16 cellular contexts compared by ENCODE assay signal in the genomic region with DNA sequence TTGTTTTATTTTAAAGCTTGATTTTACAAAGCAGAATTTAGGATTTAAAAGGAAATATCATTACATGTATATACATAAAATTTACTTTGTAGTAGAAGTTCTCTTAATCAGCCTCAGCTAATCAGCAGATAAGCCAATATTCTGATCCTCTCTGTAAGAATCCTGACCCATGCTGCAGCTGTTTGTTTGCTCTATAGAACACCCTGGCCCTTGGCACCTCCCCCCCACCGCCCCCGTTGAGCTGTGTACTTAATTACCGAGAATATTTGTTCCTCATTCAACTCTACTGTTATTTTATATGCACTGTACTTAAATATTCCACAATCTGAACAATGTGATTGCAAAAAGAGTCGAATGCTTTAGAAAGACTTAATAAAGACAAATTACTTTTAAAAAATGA.
DNase-seq lines count a peak whose midpoint lies in the region; ATAC-seq, FAIRE-seq and TF ChIP-seq lines count a peak whose summit lies in the region.
"Had no signal": no experiment of that assay in that cellular context is flagged by ENCODE, and none has a peak within 500 bp of the region (broad histone marks: within the 10 kb centered on the region; RNA-seq: fewer than 3 reads in every experiment).

No MANE protein-coding gene starts in this region.

- in situ Hi-C loops in HepG2 (cut with HindIII; ENCODE audit: extremely low pct_ligation_motif_present, low pct_unique_long_range_greater_than_20kb), result no loop called here

- 29% methylated on average over 4 of the region's 4 CpGs for WGBS in HepG2 (ENCODE audit: low lambda C conversion rate)
- 41% methylated on average over 4 of the region's 4 CpGs for WGBS in right lobe of liver (ENCODE audit: insufficient coverage, low coverage, low lambda C conversion rate, missing lambda C conversion rate)
- 57 to 80% methylated on average over 1 to 4 of the region's 4 CpGs for WGBS in endodermal cell (ENCODE audit: insufficient coverage in 1 of 2, insufficient read length in 1 of 2), 2 experiments

- intact Hi-C loops in HepG2 (cut with micrococcal nuclease; ENCODE audit: unreplicated experiment) (no loop called here), right lobe of liver (cut with DNase I) (no loop called here)
- intact Hi-C loops in activated CD8-positive, alpha-beta T cell treated with anti-CD3 and anti-CD28 coated beads for 36 hours (cut with micrococcal nuclease), result no loop called here

- peaks cover 14% of the 10 kb centered on the region for H3K9me3 Mint-ChIP-seq in endodermal cell
- peaks cover 1% of the 10 kb centered on the region for H3K9me3 Mint-ChIP-seq in activated CD8-positive, alpha-beta T cell treated with anti-CD3 and anti-CD28 coated beads for 36 hours

- CTCF ChIA-PET in HepG2 (lab: Yijun Ruan, JAX; ENCODE audit: low intra/inter-chr PET ratio, low total read pairs), result interaction anchor here (1.3 kb wide), 1 partner anchor 147 kb away, joined by 4 read pairs; no protein-coding TSS in a partner anchor
- CTCF ChIA-PET in activated CD8-positive, alpha-beta T cell treated with anti-CD3 and anti-CD28 coated beads for 36 hours (lab: Charles Lee), result interaction anchor here (1.5 kb wide), 1 partner anchor 398 kb away, joined by 3 read pairs; no protein-coding TSS in a partner anchor

- FAIRE-seq in HepG2 (lab: Jason Lieb, UNC), result no peak
- FAIRE-seq: A204.1, GM18507 had no signal

- no peaks in the 10 kb centered on the region for H3K27me3 ChIP-seq in HepG2 (ENCODE audit: control insufficient read depth in 1 of 2, insufficient read depth in 2 of 2, low read length in 2 of 2)
- H3K27me3 ChIP-seq in right lobe of liver, result no peaks in the 10 kb centered on the region
- peaks cover 7% of the 10 kb centered on the region for H3K27me3 ChIP-seq in endodermal cell (ENCODE audit: control insufficient read depth, insufficient read depth, low read length, poor library complexity, severe bottlenecking)
- H3K27me3 ChIP-seq: BE2C had no signal

- H4K20me1 ChIP-seq in HepG2 (ENCODE audit: insufficient read depth, low read length), result no peaks in the 10 kb centered on the region

- no peak overlapping the region for H3K9ac ChIP-seq in HepG2 (ENCODE audit: insufficient read depth, low read depth, low read length)
- no peak overlapping the region for H3K9ac ChIP-seq in endodermal cell (ENCODE audit: extremely low read depth, low read length, poor library complexity, severe bottlenecking)

- H3K4me2 ChIP-seq in HepG2 (ENCODE audit: low read depth, low read length), result no peak overlapping the region

- H3K4me3 ChIP-seq in HepG2 (replicated peaks in 1 of 3; ENCODE audit: insufficient read depth in 1 of 3, low read depth in 2 of 3, low read length in 3 of 3) (no peak overlapping the region), right lobe of liver (no peak overlapping the region), endodermal cell (ENCODE audit: low read length) (no peak overlapping the region)

- peaks cover 39% of the 10 kb centered on the region for H3K4me1 Mint-ChIP-seq in endodermal cell
- no peaks in the 10 kb centered on the region for H3K4me1 Mint-ChIP-seq in activated CD8-positive, alpha-beta T cell treated with anti-CD3 and anti-CD28 coated beads for 36 hours (ENCODE audit: low read depth)
- H3K4me1 Mint-ChIP-seq: CD4-positive, alpha-beta memory T cell had no signal

- no peak overlapping the region for H3K27ac Mint-ChIP-seq in endodermal cell
- no peak overlapping the region for H3K27ac Mint-ChIP-seq in activated CD8-positive, alpha-beta T cell treated with anti-CD3 and anti-CD28 coated beads for 36 hours
- H3K27ac Mint-ChIP-seq: CD4-positive, alpha-beta memory T cell had no signal

- DNase-seq in HepG2 (ENCODE audit: low spot score), result no peak
- no peak for DNase-seq in right lobe of liver
- DNase-seq in NCI-H146 treated with DMSO at 0.1 percent for 48 hours (lab: John Stamatoyannopoulos, UW; ENCODE audit: unreplicated experiment), result peak; percentile 37
- DNase-seq in endodermal cell, result peak; percentile 50
- DNase-seq in activated CD8-positive, alpha-beta T cell treated with anti-CD3 and anti-CD28 coated beads for 36 hours, result no peak
- no peak for DNase-seq in kidney glomerular epithelial cell (lab: John Stamatoyannopoulos, UW)
- DNase-seq: BE2C; CD4-positive, alpha-beta memory T cell; DMS153; GF-D8 had no signal

- no peaks in the 10 kb centered on the region for H3K27me3 Mint-ChIP-seq in endodermal cell (ENCODE audit: insufficient read depth)
- peaks cover 17% of the 10 kb centered on the region for H3K27me3 Mint-ChIP-seq in activated CD8-positive, alpha-beta T cell treated with anti-CD3 and anti-CD28 coated beads for 36 hours

- no peaks in the 10 kb centered on the region for H3K36me3 ChIP-seq in HepG2 (replicated peaks in 1 of 2; ENCODE audit: control insufficient read depth in 1 of 2, insufficient read depth in 2 of 2, low read length in 2 of 2)
- H3K36me3 ChIP-seq in right lobe of liver, result no peaks in the 10 kb centered on the region
- no peaks in the 10 kb centered on the region for H3K36me3 ChIP-seq in endodermal cell (ENCODE audit: control insufficient read depth, insufficient read depth, low read length)
- H3K36me3 ChIP-seq: BE2C had no signal

- no peaks in the 10 kb centered on the region for H3K36me3 Mint-ChIP-seq in endodermal cell (ENCODE audit: low read depth)
- H3K36me3 Mint-ChIP-seq in activated CD8-positive, alpha-beta T cell treated with anti-CD3 and anti-CD28 coated beads for 36 hours (ENCODE audit: low read depth), result no peaks in the 10 kb centered on the region
- H3K36me3 Mint-ChIP-seq: CD4-positive, alpha-beta memory T cell had no signal

- no TSS peak for BruUV-seq in HepG2 (replicated peaks; lab: Mats Ljungman, UMichigan)

- ATAC-seq in HepG2 (no peak), right lobe of liver (no peak), esophagus mucosa (no peak)
- no peak for ATAC-seq in activated CD8-positive, alpha-beta T cell treated with anti-CD3 and anti-CD28 coated beads for 36 hours
- ATAC-seq: HCT116 had no signal

- TF ChIP-seq CTCF in HepG2 (CRISPR knock-in tag; IDR thresholded peaks at IDR 0.05) (no peak), right lobe of liver (IDR thresholded peaks at IDR 0.05) (no peak), endodermal cell (conservative IDR thresholded peaks at IDR 0.05) (no peak)
- no peak for TF ChIP-seq CTCF in activated CD8-positive, alpha-beta T cell treated with anti-CD3 and anti-CD28 coated beads for 36 hours (IDR thresholded peaks at IDR 0.05)

- no peak overlapping the region for H2AFZ ChIP-seq in HepG2 (ENCODE audit: low read length)

- POLR2A ChIA-PET in HepG2 (lab: Yijun Ruan, JAX), result interaction anchor here (1.3 kb wide), 1 partner anchor 165 kb away, joined by 4 read pairs; no protein-coding TSS in a partner anchor
- POLR2A ChIA-PET in activated CD8-positive, alpha-beta T cell treated with anti-CD3 and anti-CD28 coated beads for 36 hours (lab: Charles Lee), result no interaction called here

- no peak overlapping the region for H3K4me3 Mint-ChIP-seq in endodermal cell
- no peak overlapping the region for H3K4me3 Mint-ChIP-seq in activated CD8-positive, alpha-beta T cell treated with anti-CD3 and anti-CD28 coated beads for 36 hours
- H3K4me3 Mint-ChIP-seq: CD4-positive, alpha-beta memory T cell had no signal

- no peaks in the 10 kb centered on the region for H3K79me2 ChIP-seq in HepG2 (ENCODE audit: insufficient read depth, low read length)

- TF ChIP-seq POLR2A in HepG2 (IDR thresholded peaks at IDR 0.05; ENCODE audit: insufficient read depth in 1 of 2, low read depth in 2 of 2, low read length in 2 of 2), result no peak
- TF ChIP-seq POLR2A in right lobe of liver (IDR thresholded peaks at IDR 0.05), result no peak

- H3K4me1 ChIP-seq in HepG2 (ENCODE audit: insufficient read depth, low read length) (peaks cover 42% of the 10 kb centered on the region), right lobe of liver (no peaks in the 10 kb centered on the region), endodermal cell (ENCODE audit: control insufficient read depth, insufficient read depth, low read length) (peaks cover 6% of the 10 kb centered on the region)
- H3K4me1 ChIP-seq: BE2C had no signal

- H3K27ac ChIP-seq in HepG2 (ENCODE audit: extremely low read length, insufficient read depth, low read length) (no peak overlapping the region), right lobe of liver (no peak overlapping the region), endodermal cell (ENCODE audit: low read depth, low read length) (no peak overlapping the region)
- H3K27ac ChIP-seq: C4-2B, HL-60 had no signal

- H3K9me3 ChIP-seq in HepG2 (ENCODE audit: low read length) (no peaks in the 10 kb centered on the region), right lobe of liver (no peaks in the 10 kb centered on the region), endodermal cell (ENCODE audit: control insufficient read depth, low read length) (peaks cover 16% of the 10 kb centered on the region)
- H3K9me3 ChIP-seq: BE2C had no signal

- no peak for TF ChIP-seq RAD21 in HepG2 (CRISPR knock-in tag; IDR thresholded peaks at IDR 0.05)

- TF ChIP-seq EP300 in HepG2 (IDR thresholded peaks at IDR 0.05; ENCODE audit: low read depth in 2 of 2, low read length in 2 of 2) (no peak), HepG2 (CRISPR knock-in tag; IDR thresholded peaks at IDR 0.05; ENCODE audit: borderline replicate concordance) (no peak)

TF ChIP-seq in HepG2, 621 proteins besides CTCF, POLR2A, EP300 and RAD21:
- TF ChIP-seq, protein P1, sequence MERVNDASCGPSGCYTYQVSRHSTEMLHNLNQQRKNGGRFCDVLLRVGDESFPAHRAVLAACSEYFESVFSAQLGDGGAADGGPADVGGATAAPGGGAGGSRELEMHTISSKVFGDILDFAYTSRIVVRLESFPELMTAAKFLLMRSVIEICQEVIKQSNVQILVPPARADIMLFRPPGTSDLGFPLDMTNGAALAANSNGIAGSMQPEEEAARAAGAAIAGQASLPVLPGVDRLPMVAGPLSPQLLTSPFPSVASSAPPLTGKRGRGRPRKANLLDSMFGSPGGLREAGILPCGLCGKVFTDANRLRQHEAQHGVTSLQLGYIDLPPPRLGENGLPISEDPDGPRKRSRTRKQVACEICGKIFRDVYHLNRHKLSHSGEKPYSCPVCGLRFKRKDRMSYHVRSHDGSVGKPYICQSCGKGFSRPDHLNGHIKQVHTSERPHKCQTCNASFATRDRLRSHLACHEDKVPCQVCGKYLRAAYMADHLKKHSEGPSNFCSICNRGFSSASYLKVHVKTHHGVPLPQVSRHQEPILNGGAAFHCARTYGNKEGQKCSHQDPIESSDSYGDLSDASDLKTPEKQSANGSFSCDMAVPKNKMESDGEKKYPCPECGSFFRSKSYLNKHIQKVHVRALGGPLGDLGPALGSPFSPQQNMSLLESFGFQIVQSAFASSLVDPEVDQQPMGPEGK (CRISPR knock-in tag; IDR thresholded peaks at IDR 0.05), result 0 out of 2 replicates have a peak, but pooled peaks have one; percentile 15
- no peak for TF ChIP-seq FOXJ3 (CRISPR knock-in tag; IDR thresholded peaks at IDR 0.05; ENCODE audit: borderline replicate concordance)

Comparison
In these comparisons a context has a peak if more than half of its experiments do, and no peak if none do; other contexts are left out.
1. DNase-seq: peak in NCI-H146 treated with DMSO at 0.1 percent for 48 hours (single experiment) and endodermal cell (single experiment); none in HepG2 (single experiment), right lobe of liver (0 of 3), activated CD8-positive, alpha-beta T cell treated with anti-CD3 and anti-CD28 coated beads for 36 hours (single experiment) and kidney glomerular epithelial cell (single experiment).